9 cellular contexts compared by ENCODE assay signal in the genomic region with DNA sequence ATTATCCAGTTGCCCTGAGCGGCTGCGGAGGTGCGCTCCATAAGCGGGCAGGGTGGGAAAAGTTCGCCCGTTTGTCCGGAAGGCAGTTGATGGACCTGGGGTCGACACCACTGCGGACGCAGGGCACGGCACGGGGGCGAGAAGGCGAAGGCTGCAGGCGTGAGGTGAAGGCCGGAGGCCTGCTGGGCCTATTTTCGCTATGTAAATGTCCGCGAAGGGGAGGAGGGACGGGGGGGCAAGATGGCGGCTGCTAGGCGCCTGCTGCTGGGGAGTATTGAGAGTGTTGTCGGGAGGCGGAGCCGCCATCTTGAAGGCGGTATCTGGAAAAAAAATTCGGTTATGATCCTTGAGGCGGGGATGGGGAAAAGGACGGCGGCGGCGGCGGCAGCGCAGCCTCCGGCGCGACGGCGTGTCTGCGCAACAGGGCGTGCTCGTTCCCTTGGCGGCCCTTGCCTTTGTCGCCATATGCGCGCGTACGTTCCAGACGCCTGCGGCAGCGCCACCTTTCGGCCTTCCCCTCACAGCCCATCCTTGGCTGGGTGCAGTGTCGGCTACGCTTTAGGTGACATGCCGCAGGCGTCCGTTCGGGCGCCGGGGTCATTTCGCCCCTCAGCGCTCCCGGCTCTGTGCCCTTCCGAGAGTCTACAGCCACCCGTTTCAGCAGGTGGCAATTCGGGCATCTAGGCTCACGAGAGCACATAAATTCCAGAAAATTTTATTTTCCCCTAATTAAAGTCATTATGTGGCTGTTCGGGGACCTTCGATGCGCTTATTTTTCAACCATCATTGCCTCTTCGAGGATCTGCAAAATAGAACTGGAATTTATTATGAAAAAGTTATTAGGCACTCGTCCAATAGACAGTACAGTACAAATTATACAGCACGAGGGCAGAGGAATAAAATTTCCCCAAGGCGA.
A peak's percentile ranks its signal among the peaks of the same experiment; 100 is the strongest.
DNase-seq lines count a peak whose midpoint lies in the region; ATAC-seq lines count a peak whose summit lies in the region.
"Had no signal": no experiment of that assay in that cellular context is flagged by ENCODE, and none has a peak within 500 bp of the region (broad histone marks: within the 10 kb centered on the region; RNA-seq: fewer than 3 reads in every experiment).

No MANE protein-coding gene starts in this region.

- H3K27me3 ChIP-seq in iPS DF 6.9 (ENCODE audit: control insufficient read depth, insufficient read depth, low read length), result no peaks in the 10 kb centered on the region

- H3K9me3 ChIP-seq in iPS DF 6.9 (ENCODE audit: control insufficient read depth, insufficient read depth, low read length), result no peaks in the 10 kb centered on the region

- no CpG with 5 or more reads among the region's 74 CpGs for WGBS in iPS DF 6.9 (ENCODE audit: insufficient coverage, insufficient read length)

- ATAC-seq in HG02763 (IDR thresholded peaks at IDR 0.05; ENCODE audit: unreplicated experiment), result no peak

- no peaks in the 10 kb centered on the region for H3K36me3 ChIP-seq in iPS DF 6.9 (ENCODE audit: control insufficient read depth, insufficient read depth, low read length)

- no peak overlapping the region for H3K27ac ChIP-seq in iPS DF 6.9 (ENCODE audit: low read length)

- no peaks in the 10 kb centered on the region; the same call in 1 of the 2 replicates for H3K4me1 ChIP-seq in iPS DF 6.9 (ENCODE audit: control insufficient read depth, insufficient read depth, low read length)

- peak; percentile 63 to 74 (median 68) for DNase-seq in activated CD4-positive, CD25-positive, alpha-beta regulatory T cell (lab: John Stamatoyannopoulos, UW)
- no peak for DNase-seq in activated CD4-positive, CD25-positive, alpha-beta regulatory T cell treated with anti-CD3 and anti-CD28 coated beads, Interleukin-2, amount 50 U/mL, for 72 hours
- DNase-seq in NCI-H2107 (lab: John Stamatoyannopoulos, UW) (peak; percentile 29), iPS DF 6.9 (ENCODE audit: low read depth, low spot score) (peak; percentile 52), SIG-M5 treated with dmso at 0.1 percent for 504 hours (lab: John Stamatoyannopoulos, UW; ENCODE audit: unreplicated experiment) (no peak)
- peak; percentile 87 for DNase-seq in activated naive CD4-positive, alpha-beta T cell treated with Interleukin-2 at 50 U/mL for 16 hours
- peak; percentile 56 for DNase-seq in stimulated activated CD8-positive, alpha-beta memory T cell treated with anti-CD3 and anti-CD28 coated beads, Interleukin-15, amount 100 ng/mL, for 24 hours (ENCODE audit: low read depth)
- DNase-seq: stimulated activated naive B cell treated with anti-CD40 and anti-IgM and Interleukin-4, amounts not matched to agents 10 μg/mL and 1 μg/mL and 100 μg/mL, for 72 hours had no signal

- H3K4me3 ChIP-seq in iPS DF 6.9 (ENCODE audit: low read length), result peak overlapping the region; percentile 64; the same call in 1 of the 2 replicates

Comparison
In these comparisons a context has a peak if more than half of its experiments do, and no peak if none do; other contexts are left out.
1. DNase-seq: peak in activated CD4-positive, CD25-positive, alpha-beta regulatory T cell (4 of 4), NCI-H2107 (single experiment), activated naive CD4-positive, alpha-beta T cell treated with Interleukin-2 at 50 U/mL for 16 hours (single experiment), iPS DF 6.9 (single experiment) and stimulated activated CD8-positive, alpha-beta memory T cell treated with anti-CD3 and anti-CD28 coated beads, Interleukin-15, amount 100 ng/mL, for 24 hours (single experiment); none in activated CD4-positive, CD25-positive, alpha-beta regulatory T cell treated with anti-CD3 and anti-CD28 coated beads, Interleukin-2, amount 50 U/mL, for 72 hours (single experiment) and SIG-M5 treated with dmso at 0.1 percent for 504 hours (single experiment).